ENCODE assay signal across 25 cellular contexts in genomic region chr12:78585132-78585531, GRCh38.
"Had no signal": no experiment of that assay in that cellular context is flagged by ENCODE, and none has a peak within 500 bp of the region (broad histone marks: within the 10 kb centered on the region; RNA-seq: fewer than 3 reads in every experiment).

No MANE protein-coding gene starts in this region.

- H3K4me1 ChIP-seq: adrenal gland, ascending aorta, foreskin keratinocyte, gastroesophageal sphincter, heart left ventricle had no signal

- H3K27ac ChIP-seq: adrenal gland, ascending aorta, brain microvascular endothelial cell, coronary artery, dorsolateral prefrontal cortex, foreskin keratinocyte, gastroesophageal sphincter, heart left ventricle, VCaP had no signal

- DNase-seq: activated CD4-positive, alpha-beta memory T cell treated with anti-CD3 and anti-CD28 coated beads, Interleukin-2, amount 10 ng/mL, durations not matched to agents 7 days and 5 days; activated CD4-positive, alpha-beta T cell treated with anti-CD3 and anti-CD28 coated beads for 1 hour; activated CD4-positive, alpha-beta T cell treated with anti-CD3 and anti-CD28 coated beads for 4 hours; activated CD4-positive, alpha-beta T cell treated with anti-CD3 and anti-CD28 coated beads, Interleukin-2, amount 10 ng/mL, durations not matched to agents 7 days and 5 days; activated CD4-positive, alpha-beta T cell treated with anti-CD3 and anti-CD28 coated beads, Interleukin-2, amount 50 U/mL, for 4 hours; activated effector memory CD4-positive, alpha-beta T cell treated with anti-CD3 and anti-CD28 coated beads, Interleukin-2, amount 50 U/mL, for 16 hours; activated naive CD4-positive, alpha-beta T cell treated with anti-CD3 and anti-CD28 coated beads for 36 hours; activated naive CD8-positive, alpha-beta T cell treated with anti-CD3 and anti-CD28 coated beads for 36 hours; activated naive CD8-positive, alpha-beta T cell treated with anti-CD3 and anti-CD28 coated beads, Interleukin-2, amount 50 U/mL, for 24 hours; activated T-cell treated with anti-CD3 and anti-CD28 coated beads, Interleukin-2, amount 50 U/mL, for 1 hour; activated T-cell treated with anti-CD3 and anti-CD28 coated beads, Interleukin-2, amount 50 U/mL, for 48 hours; adrenal gland; brain microvascular endothelial cell; dorsolateral prefrontal cortex; effector memory CD4-positive, alpha-beta T cell; foreskin keratinocyte; heart left ventricle; T-helper 9 cell had no signal

- FAIRE-seq: bronchial epithelial cell, TTC549 had no signal

- ATAC-seq: activated naive CD8-positive, alpha-beta T cell treated with anti-CD3 and anti-CD28 coated beads, Interleukin-2, amount 50 U/mL, for 24 hours; esophagus mucosa; foreskin keratinocyte; gastroesophageal sphincter; heart left ventricle had no signal

- H3K4me3 ChIP-seq: adrenal gland, ascending aorta, coronary artery, dorsolateral prefrontal cortex, gastroesophageal sphincter, heart left ventricle had no signal

- H3K36me3 ChIP-seq: adrenal gland, ascending aorta, brain microvascular endothelial cell, gastroesophageal sphincter, heart left ventricle had no signal
